In the genomic region with DNA sequence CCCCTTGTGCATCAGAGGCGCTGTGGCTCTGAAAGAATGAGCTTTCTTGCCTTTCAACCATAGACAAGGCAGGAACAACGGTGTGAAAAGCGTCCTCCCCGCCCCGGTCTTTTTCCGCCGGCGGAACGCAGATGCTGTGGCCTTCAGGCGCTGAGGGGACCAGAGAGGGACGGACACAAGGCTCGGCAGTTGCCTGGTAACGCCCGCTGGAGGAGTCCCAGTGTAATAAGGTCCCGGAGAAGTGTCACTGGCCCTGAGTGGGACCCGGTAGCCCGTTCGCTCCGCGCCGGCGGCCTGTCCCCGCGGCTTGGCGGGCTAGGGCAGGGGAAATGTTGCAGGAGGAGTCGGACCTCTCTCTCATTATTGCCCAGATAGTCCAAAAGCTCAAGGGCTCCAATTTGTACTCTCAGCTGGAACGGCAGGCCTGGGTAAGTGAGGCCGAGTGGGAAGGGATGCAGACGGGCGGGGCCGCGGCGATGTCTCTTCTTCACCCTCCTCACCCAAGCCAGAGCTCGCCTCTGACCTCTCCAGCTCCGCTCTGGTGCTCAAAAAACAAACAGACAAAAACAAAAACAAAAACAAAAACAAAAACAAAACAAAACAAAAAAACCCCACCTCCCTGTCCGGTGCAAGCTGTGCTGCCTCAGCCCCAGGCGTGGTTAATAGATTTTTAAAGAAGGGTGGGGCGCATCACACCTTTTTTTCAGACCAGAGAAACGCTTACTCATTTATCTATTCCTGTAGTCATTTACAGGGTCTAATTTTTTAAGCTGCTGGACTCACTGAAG, we compare ENCODE assay signal across 8 cellular contexts. TPM values are rescaled to one million over a fixed set of nuclear protein-coding genes. Genes with fewer than 3 reads are reported as not detected.
DNase-seq lines count a peak whose midpoint lies in the region; ATAC-seq and TF ChIP-seq lines count a peak whose summit lies in the region.

TBC1D19 (plus strand) TSS at position 220 of the 788 bp plus-strand sequence; CDS start at position 330, 110 bp downstream.

- peak; percentile 47 for TF ChIP-seq CTCF in DND-41 (IDR thresholded peaks at IDR 0.05; ENCODE audit: borderline replicate concordance, extremely low read depth, low read length, poor library complexity, severe bottlenecking)
- TF ChIP-seq CTCF in Peyer's patch (IDR thresholded peaks at IDR 0.05): peak in 1 of 6 experiments; percentile 16
- no peak for TF ChIP-seq CTCF in fibroblast of lung (conservative IDR thresholded peaks at IDR 0.05 in 1 of 2, IDR thresholded peaks at IDR 0.05 in 1 of 2; ENCODE audit: low read depth in 1 of 2, low read length in 2 of 2)

- POLR2A ChIA-PET in naive thymus-derived CD4-positive, alpha-beta T cell (lab: Charles Lee): interaction anchor here (0.6 to 3.7 kb wide), 17 partner anchors 12 to 729 kb away, joined by 3 to 25 read pairs (median 4); partner anchors contain the start of genes RBPJ and STIM2

- CTCF ChIA-PET in naive thymus-derived CD4-positive, alpha-beta T cell (lab: Charles Lee): interaction anchor here (0.8 to 1.2 kb wide), 2 partner anchors 253 to 427 kb away, joined by 3 read pairs; no protein-coding TSS in a partner anchor

- H3K9ac ChIP-seq in DND-41 (ENCODE audit: low read depth, low read length): peak within 1 kb of the TSS; percentile 63
- peak within 1 kb of the TSS; percentile 75 for H3K9ac ChIP-seq in fibroblast of lung (ENCODE audit: insufficient read depth, low read length)

- intact Hi-C loops in activated T-helper 1 cell treated with anti-CD3 and anti-CD28 coated beads, Interleukin-12 subunit alpha, Interleukin-12 subunit beta, Interleukin-2, Interleukin-4 antibody, amounts not matched to agents 30 ng/mL and 10 ng/mL and 1 ng/mL, durations not matched to agents 14 hours and 24 hours and 36 hours (cut with micrococcal nuclease): loop anchor here (1.0 to 10.0 kb wide), 8 partner anchors 127 to 719 kb away; partner anchors contain the start of genes SEL1L3 and SMIM20
- intact Hi-C loops in naive thymus-derived CD4-positive, alpha-beta T cell (cut with micrococcal nuclease): loop anchor here (1.0 to 10.0 kb wide), 18 partner anchors 125 to 2002 kb away; partner anchors contain the start of genes ANAPC4 (in 2 of the 2), PI4K2B (in 2 of the 2), SEPSECS (in 2 of the 2) and DHX15 (in 1 of the 2)

- H3K4me1 ChIP-seq in DND-41 (ENCODE audit: insufficient read depth, low read length) (peaks cover 32% of the 10 kb centered on the region), Peyer's patch (peaks cover 0 to 6% (median 2%) of the 10 kb centered on the region in 4 donors), fibroblast of lung (ENCODE audit: control insufficient read depth, extremely low read depth, insufficient read depth, low read length) (peaks cover 6% of the 10 kb centered on the region)
- peaks cover 10 to 11% of the 10 kb centered on the region in 2 donors for H3K4me1 ChIP-seq in naive thymus-derived CD4-positive, alpha-beta T cell (ENCODE audit: control insufficient read depth in 2 of 2, insufficient read depth in 2 of 2, low read length in 2 of 2)

- H3K36me3 ChIP-seq in DND-41 (ENCODE audit: insufficient read depth, low read length) (no peaks in the 10 kb centered on the region), KOPT-K1 (ENCODE audit: insufficient read depth, low read length) (no peaks in the 10 kb centered on the region), Peyer's patch (no peaks in the 10 kb centered on the region), fibroblast of lung (ENCODE audit: control insufficient read depth, insufficient read depth, low read length) (no peaks in the 10 kb centered on the region)
- no peaks in the 10 kb centered on the region for H3K36me3 ChIP-seq in naive thymus-derived CD4-positive, alpha-beta T cell (ENCODE audit: control insufficient read depth in 2 of 3, insufficient read depth in 3 of 3, low read length in 3 of 3)

- peak within 1 kb of the TSS; percentile 93 for H3K4me3 Mint-ChIP-seq in activated T-helper 1 cell treated with anti-CD3 and anti-CD28 coated beads, Interleukin-12 subunit alpha, Interleukin-12 subunit beta, Interleukin-2, Interleukin-4 antibody, amounts not matched to agents 30 ng/mL and 10 ng/mL and 1 ng/mL, durations not matched to agents 14 hours and 24 hours and 36 hours
- peak within 1 kb of the TSS; percentile 86 to 98 (median 95) for H3K4me3 Mint-ChIP-seq in naive thymus-derived CD4-positive, alpha-beta T cell
- peak within 1 kb of the TSS; percentile 95 to 99 for H3K4me3 Mint-ChIP-seq in stimulated activated naive B cell treated with anti-CD40 and anti-IgM and Interleukin-4, amounts not matched to agents 10 μg/mL and 1 μg/mL and 100 μg/mL, for 72 hours

- H4K20me1 ChIP-seq in DND-41 (ENCODE audit: insufficient read depth, low read length): no peaks in the 10 kb centered on the region
- no peaks in the 10 kb centered on the region for H4K20me1 ChIP-seq in fibroblast of lung (ENCODE audit: control insufficient read depth, extremely low read depth, insufficient read depth, low read length)

- ATAC-seq in DND-41 (ENCODE audit: insufficient read depth, low read depth): peak; percentile 100
- peak; percentile 100 for ATAC-seq in GM21825 (IDR thresholded peaks at IDR 0.05; ENCODE audit: unreplicated experiment)
- ATAC-seq in naive thymus-derived CD4-positive, alpha-beta T cell: peak; percentile 96
- peak; percentile 98 for ATAC-seq in stimulated activated naive B cell treated with anti-CD40 and anti-IgM and Interleukin-4, amounts not matched to agents 10 μg/mL and 1 μg/mL and 100 μg/mL, for 72 hours (replicated peaks)

- peaks cover 45% of the 10 kb centered on the region for H3K79me2 ChIP-seq in DND-41 (ENCODE audit: insufficient read depth, low read length)
- H3K79me2 ChIP-seq in fibroblast of lung (ENCODE audit: control insufficient read depth, insufficient read depth, low read length): peaks cover 12% of the 10 kb centered on the region

- H3K27me3 ChIP-seq in DND-41 (ENCODE audit: insufficient read depth, low read length, poor library complexity) (no peaks in the 10 kb centered on the region), Peyer's patch (no peaks in the 10 kb centered on the region), fibroblast of lung (ENCODE audit: control insufficient read depth, insufficient read depth, low read length) (no peaks in the 10 kb centered on the region)
- H3K27me3 ChIP-seq in naive thymus-derived CD4-positive, alpha-beta T cell (ENCODE audit: control insufficient read depth in 2 of 2, insufficient read depth in 2 of 2, low read length in 2 of 2): no peaks in the 10 kb centered on the region

- peak within 1 kb of the TSS; percentile 62 to 79 for H3K4me3 ChIP-seq in DND-41 (ENCODE audit: low read depth in 1 of 2, low read length in 2 of 2)
- H3K4me3 ChIP-seq in Peyer's patch: peak within 1 kb of the TSS; percentile 59 to 73 (median 70)
- peak within 1 kb of the TSS; percentile 79 to 95 (median 88) for H3K4me3 ChIP-seq in fibroblast of lung (replicated peaks in 1 of 4; ENCODE audit: control extremely low read depth in 1 of 4, insufficient read depth in 1 of 4, low read depth in 3 of 4, low read length in 4 of 4)
- H3K4me3 ChIP-seq in naive thymus-derived CD4-positive, alpha-beta T cell (ENCODE audit: low read length): peak within 1 kb of the TSS; percentile 83

- H3K9me3 Mint-ChIP-seq in activated T-helper 1 cell treated with anti-CD3 and anti-CD28 coated beads, Interleukin-12 subunit alpha, Interleukin-12 subunit beta, Interleukin-2, Interleukin-4 antibody, amounts not matched to agents 30 ng/mL and 10 ng/mL and 1 ng/mL, durations not matched to agents 14 hours and 24 hours and 36 hours: peaks cover 9% of the 10 kb centered on the region
- H3K9me3 Mint-ChIP-seq in naive thymus-derived CD4-positive, alpha-beta T cell: peaks cover 0 to 9% (median 0%) of the 10 kb centered on the region in 11 donors
- peaks cover 0 to 2% of the 10 kb centered on the region in 2 donors for H3K9me3 Mint-ChIP-seq in stimulated activated naive B cell treated with anti-CD40 and anti-IgM and Interleukin-4, amounts not matched to agents 10 μg/mL and 1 μg/mL and 100 μg/mL, for 72 hours

- H2AFZ ChIP-seq in DND-41 (ENCODE audit: low read depth, low read length) (peak within 1 kb of the TSS; percentile 84), fibroblast of lung (ENCODE audit: low read length) (peak within 1 kb of the TSS; percentile 99)

- peak within 1 kb of the TSS; percentile 93 for H3K27ac Mint-ChIP-seq in activated T-helper 1 cell treated with anti-CD3 and anti-CD28 coated beads, Interleukin-12 subunit alpha, Interleukin-12 subunit beta, Interleukin-2, Interleukin-4 antibody, amounts not matched to agents 30 ng/mL and 10 ng/mL and 1 ng/mL, durations not matched to agents 14 hours and 24 hours and 36 hours
- peak within 1 kb of the TSS; percentile 96 to 100 (median 98) for H3K27ac Mint-ChIP-seq in naive thymus-derived CD4-positive, alpha-beta T cell
- H3K27ac Mint-ChIP-seq in stimulated activated naive B cell treated with anti-CD40 and anti-IgM and Interleukin-4, amounts not matched to agents 10 μg/mL and 1 μg/mL and 100 μg/mL, for 72 hours: peak within 1 kb of the TSS; percentile 96

- H3K9me3 ChIP-seq in DND-41 (ENCODE audit: insufficient read depth, low read length, severe bottlenecking) (no peaks in the 10 kb centered on the region), KOPT-K1 (ENCODE audit: insufficient read depth, low read length, poor library complexity, severe bottlenecking) (no peaks in the 10 kb centered on the region), Peyer's patch (no peaks in the 10 kb centered on the region), fibroblast of lung (ENCODE audit: control insufficient read depth, insufficient read depth, low read depth, low read length) (no peaks in the 10 kb centered on the region)
- H3K9me3 ChIP-seq in naive thymus-derived CD4-positive, alpha-beta T cell (ENCODE audit: control insufficient read depth in 2 of 3, low read length in 3 of 3): no peaks in the 10 kb centered on the region

- H3K4me2 ChIP-seq in DND-41 (ENCODE audit: insufficient read depth, low read length) (peak within 1 kb of the TSS; percentile 92), fibroblast of lung (ENCODE audit: extremely low read depth, insufficient read depth, low read length) (peak within 1 kb of the TSS; percentile 94)

- peaks cover 37% of the 10 kb centered on the region for H3K4me1 Mint-ChIP-seq in activated T-helper 1 cell treated with anti-CD3 and anti-CD28 coated beads, Interleukin-12 subunit alpha, Interleukin-12 subunit beta, Interleukin-2, Interleukin-4 antibody, amounts not matched to agents 30 ng/mL and 10 ng/mL and 1 ng/mL, durations not matched to agents 14 hours and 24 hours and 36 hours (ENCODE audit: low read depth)
- peaks cover 10 to 51% (median 28%) of the 10 kb centered on the region in 7 donors for H3K4me1 Mint-ChIP-seq in naive thymus-derived CD4-positive, alpha-beta T cell
- H3K4me1 Mint-ChIP-seq in stimulated activated naive B cell treated with anti-CD40 and anti-IgM and Interleukin-4, amounts not matched to agents 10 μg/mL and 1 μg/mL and 100 μg/mL, for 72 hours: peaks cover 13 to 32% of the 10 kb centered on the region in 2 donors

- H3K27ac ChIP-seq in DND-41 (ENCODE audit: low read length): peak within 1 kb of the TSS; percentile 69
- H3K27ac ChIP-seq in KOPT-K1 (ENCODE audit: low read depth, low read length, poor library complexity, severe bottlenecking): peak within 1 kb of the TSS; percentile 71
- H3K27ac ChIP-seq in Peyer's patch: peak within 1 kb of the TSS; percentile 64 to 80 (median 74)
- peak within 1 kb of the TSS; percentile 76 for H3K27ac ChIP-seq in fibroblast of lung (ENCODE audit: insufficient read depth, low read length)
- H3K27ac ChIP-seq in naive thymus-derived CD4-positive, alpha-beta T cell (ENCODE audit: low read depth, low read length): peak within 1 kb of the TSS; percentile 92

- peaks cover 2% of the 10 kb centered on the region for H3K27me3 Mint-ChIP-seq in activated T-helper 1 cell treated with anti-CD3 and anti-CD28 coated beads, Interleukin-12 subunit alpha, Interleukin-12 subunit beta, Interleukin-2, Interleukin-4 antibody, amounts not matched to agents 30 ng/mL and 10 ng/mL and 1 ng/mL, durations not matched to agents 14 hours and 24 hours and 36 hours (ENCODE audit: insufficient read depth)
- H3K27me3 Mint-ChIP-seq in naive thymus-derived CD4-positive, alpha-beta T cell: peaks cover 0 to 5% (median 0%) of the 10 kb centered on the region in 5 donors
- H3K27me3 Mint-ChIP-seq in stimulated activated naive B cell treated with anti-CD40 and anti-IgM and Interleukin-4, amounts not matched to agents 10 μg/mL and 1 μg/mL and 100 μg/mL, for 72 hours: no peaks in the 10 kb centered on the region

- no peaks in the 10 kb centered on the region for H3K36me3 Mint-ChIP-seq in activated T-helper 1 cell treated with anti-CD3 and anti-CD28 coated beads, Interleukin-12 subunit alpha, Interleukin-12 subunit beta, Interleukin-2, Interleukin-4 antibody, amounts not matched to agents 30 ng/mL and 10 ng/mL and 1 ng/mL, durations not matched to agents 14 hours and 24 hours and 36 hours (ENCODE audit: low read depth)
- peaks cover 0 to 9% (median 6%) of the 10 kb centered on the region in 5 donors for H3K36me3 Mint-ChIP-seq in naive thymus-derived CD4-positive, alpha-beta T cell
- H3K36me3 Mint-ChIP-seq in stimulated activated naive B cell treated with anti-CD40 and anti-IgM and Interleukin-4, amounts not matched to agents 10 μg/mL and 1 μg/mL and 100 μg/mL, for 72 hours: peaks cover 2 to 5% of the 10 kb centered on the region in 2 donors

- DNase-seq in DND-41: peak; percentile 89
- peak; percentile 84 to 94 (median 87) for DNase-seq in Peyer's patch
- peak; percentile 85 for DNase-seq in activated T-helper 1 cell treated with anti-CD3 and anti-CD28 coated beads, Interleukin-12 subunit alpha, Interleukin-12 subunit beta, Interleukin-2, Interleukin-4 antibody, amounts not matched to agents 30 ng/mL and 10 ng/mL and 1 ng/mL, durations not matched to agents 14 hours and 24 hours and 36 hours (ENCODE audit: low spot score)
- DNase-seq in fibroblast of lung (ENCODE audit: low read depth in 2 of 2): peak; percentile 89 to 90
- peak; percentile 77 to 92 (median 87) for DNase-seq in naive thymus-derived CD4-positive, alpha-beta T cell
- peak; percentile 92 for DNase-seq in stimulated activated naive B cell treated with anti-CD40 and anti-IgM and Interleukin-4, amounts not matched to agents 10 μg/mL and 1 μg/mL and 100 μg/mL, for 72 hours

- peak in 1 of 2 donors; percentile 31 for TF ChIP-seq POLR2A in Peyer's patch (IDR thresholded peaks at IDR 0.05)

RNA-seq across cellular contexts. Expression of gene TBC1D19, which starts in this region (rescaled TPM):
- total RNA-seq in Peyer's patch: 10 to 100 TPM in 1 of 4 donors, 1 to 10 TPM in 3; 4.3 to 78.4 (median 6.2) TPM
- total RNA-seq in activated T-helper 1 cell treated with anti-CD3 and anti-CD28 coated beads, Interleukin-12 subunit alpha, Interleukin-12 subunit beta, Interleukin-2, Interleukin-4 antibody, amounts not matched to agents 30 ng/mL and 10 ng/mL and 1 ng/mL, durations not matched to agents 14 hours and 24 hours and 36 hours: 4.3 and 4.7 TPM in 2 replicates
- total RNA-seq in fibroblast of lung: 40.6 and 132 TPM in 2 replicates
- 29.5 and 38.2 TPM in 2 replicates for polyA plus RNA-seq in fibroblast of lung
- polyA plus RNA-seq in fibroblast of lung (2012): 12.7 and 16.4 TPM in 2 replicates
- polyA minus RNA-seq in fibroblast of lung (ENCODE audit: low replicate concordance): 0.59 and 3.3 TPM in 2 replicates
- total RNA-seq in naive thymus-derived CD4-positive, alpha-beta T cell: 1 to 10 TPM; 4.9 to 8.7 (median 6.4) TPM
- polyA plus RNA-seq in naive thymus-derived CD4-positive, alpha-beta T cell: 1 to 10 TPM; 3.4 to 3.5 TPM

Comparison
In these comparisons a context has a peak if more than half of its experiments do, and no peak if none do; other contexts are left out.
1. Peak in every context shown above with its lines: DNase-seq, ATAC-seq, H3K4me3 ChIP-seq and H3K27ac ChIP-seq.